14 cellular contexts compared by ENCODE assay signal in the genomic region with DNA sequence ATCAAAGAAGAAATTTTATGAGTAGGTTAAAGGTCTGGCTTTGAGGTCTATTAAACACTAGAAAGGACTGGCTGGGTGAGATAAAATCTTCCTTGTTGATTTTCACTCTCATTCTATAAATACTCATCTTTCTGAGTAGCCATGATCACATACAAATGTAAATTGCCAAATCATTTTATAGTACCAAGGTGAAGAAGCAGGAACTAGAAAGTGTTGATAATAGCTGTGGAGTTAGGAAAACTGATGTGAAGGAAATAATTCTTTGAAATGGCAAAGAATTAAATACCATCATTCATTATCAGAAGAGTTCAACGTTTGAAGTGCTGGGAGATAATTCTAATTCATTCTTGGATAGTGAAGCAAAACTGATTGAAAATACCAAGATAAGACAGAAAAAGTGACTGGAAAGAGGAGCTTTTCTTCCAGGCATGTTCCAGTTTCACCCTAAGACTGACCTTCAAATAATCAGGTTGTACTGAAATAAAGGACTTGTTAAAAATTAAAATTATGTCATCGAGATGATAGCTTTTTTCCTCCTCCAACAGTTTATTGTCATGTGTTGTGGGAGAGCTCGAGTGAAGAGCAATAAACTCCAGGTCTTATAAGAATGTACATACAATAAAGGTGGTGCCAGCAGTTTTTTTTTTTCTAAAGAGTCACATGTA. TPM values are rescaled to one million over a fixed set of nuclear protein-coding genes. Genes with fewer than 3 reads are reported as not detected.
DNase-seq lines count a peak whose midpoint lies in the region; ATAC-seq and TF ChIP-seq lines count a peak whose summit lies in the region.
"Had no signal": no experiment of that assay in that cellular context is flagged by ENCODE, and none has a peak within 500 bp of the region (broad histone marks: within the 10 kb centered on the region; RNA-seq: fewer than 3 reads in every experiment).

No MANE protein-coding gene starts in this region.

- H3K27ac Mint-ChIP-seq in HFFc6: peak overlapping the region; percentile 85
- H3K27ac Mint-ChIP-seq: neural progenitor cell had no signal

- no peaks in the 10 kb centered on the region for H3K9me3 ChIP-seq in skeletal muscle satellite cell (replicated peaks; ENCODE audit: low read length)

- H3K4me2 ChIP-seq in skeletal muscle satellite cell (ENCODE audit: low read length): no peak overlapping the region
- H3K4me2 ChIP-seq: neural progenitor cell had no signal

- TF ChIP-seq CTCF in HFFc6 (IDR thresholded peaks at IDR 0.05): no peak
- no peak for TF ChIP-seq CTCF in astrocyte of the spinal cord (IDR thresholded peaks at IDR 0.05; ENCODE audit: low read depth, low read length)

- in situ Hi-C loops in astrocyte of the spinal cord (cut with HindIII; ENCODE audit: low sequenced_read_pairs): no loop called here

- peaks cover 79% of the 10 kb centered on the region for H3K4me1 Mint-ChIP-seq in HFFc6 (ENCODE audit: low read depth)

- H3K9ac ChIP-seq in skeletal muscle satellite cell (ENCODE audit: low read depth, low read length): peak overlapping the region; percentile 9
- H3K9ac ChIP-seq: neural progenitor cell had no signal

- peaks cover 54% of the 10 kb centered on the region for H3K36me3 Mint-ChIP-seq in HFFc6 (ENCODE audit: low read depth)

- ATAC-seq in HG03378 (IDR thresholded peaks at IDR 0.05; ENCODE audit: unreplicated experiment): no peak
- ATAC-seq: left cardiac atrium had no signal

- H3K36me3 ChIP-seq in skeletal muscle satellite cell (ENCODE audit: insufficient read depth, low read length): peaks cover 41% of the 10 kb centered on the region
- H3K36me3 ChIP-seq: neural progenitor cell had no signal

- H3K27me3 Mint-ChIP-seq in HFFc6 (ENCODE audit: insufficient read depth): peaks cover 79% of the 10 kb centered on the region

- peaks cover 27% of the 10 kb centered on the region for H3K4me1 ChIP-seq in skeletal muscle satellite cell (ENCODE audit: control insufficient read depth, insufficient read depth, low read length)

- DNase-seq in HFFc6 (peak; percentile 86), astrocyte of the spinal cord (ENCODE audit: low read depth, low spot score) (peak; percentile 59), glomerular endothelial cell (ENCODE audit: extremely low read depth, low read depth, low spot score) (peak; percentile 94), AML-193 (lab: John Stamatoyannopoulos, UW) (no peak), OCI-M1 (lab: John Stamatoyannopoulos, UW) (no peak)
- DNase-seq: activated T-cell treated with anti-CD3 and anti-CD28 coated beads, Interleukin-2, amount 50 U/mL, for 1 hour; head of caudate nucleus; left cardiac atrium; NCI-H2107 had no signal

- peak overlapping the region; percentile 75 for H3K4me3 Mint-ChIP-seq in HFFc6
- H3K4me3 Mint-ChIP-seq: neural progenitor cell had no signal

- H3K9me3 Mint-ChIP-seq in HFFc6: peaks cover 67% of the 10 kb centered on the region
- H3K9me3 Mint-ChIP-seq: neural progenitor cell had no signal

- H3K4me3 ChIP-seq in astrocyte of the spinal cord (ENCODE audit: low read depth, low read length): no peak overlapping the region
- no peak overlapping the region for H3K4me3 ChIP-seq in skeletal muscle satellite cell (ENCODE audit: low read length)
- H3K4me3 ChIP-seq: neural progenitor cell, SK-N-MC, skin epidermis had no signal

- no peaks in the 10 kb centered on the region for H3K27me3 ChIP-seq in skeletal muscle satellite cell (ENCODE audit: control insufficient read depth, insufficient read depth, low read length)
- H3K27me3 ChIP-seq: neural progenitor cell had no signal

RNA-seq across cellular contexts. Expression of gene THBS1, which starts 17.4 kb away (rescaled TPM):
- 1,000 to 10,000 TPM; 7,606 to 9,130 (median 7,816) TPM for total RNA-seq in HFFc6 (2021; fragmentation: NEBNext Ultra II Directional; extraction: Animal tissue kit (Norgen Biotek cat#: 25700))
- total RNA-seq in glomerular endothelial cell: 2,289 and 4,309 TPM in 2 replicates
- total RNA-seq in skeletal muscle satellite cell (2012; rRNA removed): 28.4 and 183 TPM in 2 replicates

Comparison
In these comparisons a context has a peak if more than half of its experiments do, and no peak if none do; other contexts are left out.
1. DNase-seq: peak in HFFc6 (single experiment), astrocyte of the spinal cord (single experiment) and glomerular endothelial cell (single experiment); none in AML-193 (0 of 2) and OCI-M1 (single experiment).